In genomic region chr7:126574838-126575250, GRCh38 we compare ENCODE assay signal across 11 cellular contexts.
DNase-seq lines count a peak whose midpoint lies in the region; ATAC-seq and TF ChIP-seq lines count a peak whose summit lies in the region.
"Had no signal": no experiment of that assay in that cellular context is flagged by ENCODE, and none has a peak within 500 bp of the region (broad histone marks: within the 10 kb centered on the region; RNA-seq: fewer than 3 reads in every experiment).

No MANE protein-coding gene starts in this region.

- H3K9me3 Mint-ChIP-seq in CD14-positive monocyte = peaks cover 0 to 4% (median 0%) of the 10 kb centered on the region in 7 donors

- H3K4me3 ChIP-seq in fibroblast of the aortic adventitia (ENCODE audit: low read depth, low read length) (no peak overlapping the region), retinal pigment epithelial cell (ENCODE audit: low read length) (no peak overlapping the region)
- H3K4me3 ChIP-seq: esophagus squamous epithelium, lower lobe of right lung had no signal

- intact Hi-C loops in CD14-positive monocyte (cut with micrococcal nuclease) = no loop called here

- ATAC-seq in GM19328 (IDR thresholded peaks at IDR 0.05; ENCODE audit: unreplicated experiment) = no peak
- ATAC-seq: lower lobe of right lung had no signal

- no peaks in the 10 kb centered on the region for H3K4me1 Mint-ChIP-seq in CD14-positive monocyte

- no peak overlapping the region for H3K4me3 Mint-ChIP-seq in CD14-positive monocyte

- DNase-seq in DMS153 (lab: John Stamatoyannopoulos, UW) = peak; percentile 28
- no peak for DNase-seq in DMS153 treated with DMSO at 0.1 percent for 48 hours (lab: John Stamatoyannopoulos, UW; ENCODE audit: unreplicated experiment)
- peak; percentile 5 for DNase-seq in RPMI7951 (ENCODE audit: low read depth)
- DNase-seq in fibroblast of the aortic adventitia (ENCODE audit: low read depth) = peak; percentile 33
- DNase-seq in retinal pigment epithelial cell (ENCODE audit: low read depth) = peak; percentile 17
- no peak for DNase-seq in NCI-H128 (lab: John Stamatoyannopoulos, UW; ENCODE audit: unreplicated experiment)
- no peak for DNase-seq in CD14-positive monocyte (ENCODE audit: low spot score)
- DNase-seq: activated T-cell treated with anti-CD3 and anti-CD28 coated beads, Interleukin-2, amount 50 U/mL, for 1 hour; esophagus squamous epithelium; lower lobe of right lung had no signal

- H3K27me3 Mint-ChIP-seq in CD14-positive monocyte (ENCODE audit: low read depth in 3 of 3) = peaks cover 0 to 2% (median 0%) of the 10 kb centered on the region in 3 donors

- no peaks in the 10 kb centered on the region for H3K36me3 Mint-ChIP-seq in CD14-positive monocyte

- TF ChIP-seq CTCF in fibroblast of the aortic adventitia (IDR thresholded peaks at IDR 0.05; ENCODE audit: insufficient read depth, low read length) (no peak), retinal pigment epithelial cell (conservative IDR thresholded peaks at IDR 0.05; ENCODE audit: low read depth, low read length) (no peak), CD14-positive monocyte (IDR thresholded peaks at IDR 0.05) (no peak)

- no peak overlapping the region for H3K27ac Mint-ChIP-seq in CD14-positive monocyte

Comparison
In these comparisons a context has a peak if more than half of its experiments do, and no peak if none do; other contexts are left out.
1. DNase-seq: peak in DMS153 (single experiment), RPMI7951 (single experiment), fibroblast of the aortic adventitia (single experiment) and retinal pigment epithelial cell (single experiment); none in DMS153 treated with DMSO at 0.1 percent for 48 hours (single experiment), NCI-H128 (single experiment) and CD14-positive monocyte (single experiment).